ENCODE assay signal across 6 cellular contexts in genomic region chr13:54248306-54248705, GRCh38.
"Had no signal": no experiment of that assay in that cellular context is flagged by ENCODE, and none has a peak within 500 bp of the region (broad histone marks: within the 10 kb centered on the region; RNA-seq: fewer than 3 reads in every experiment).

No MANE protein-coding gene starts in this region.

- ATAC-seq: K562 had no signal

- DNase-seq: KBM-7, KG1 had no signal

- H3K9ac ChIP-seq: KMS-11 had no signal

- FAIRE-seq: HTR-8/SVneo, K562 had no signal

- H3K27ac ChIP-seq: HL-60, KMS-11 had no signal

- H3K4me2 ChIP-seq: KMS-11 had no signal

- H3K4me3 ChIP-seq: K562 had no signal
